ENCODE assay signal across 20 cellular contexts in the genomic region with DNA sequence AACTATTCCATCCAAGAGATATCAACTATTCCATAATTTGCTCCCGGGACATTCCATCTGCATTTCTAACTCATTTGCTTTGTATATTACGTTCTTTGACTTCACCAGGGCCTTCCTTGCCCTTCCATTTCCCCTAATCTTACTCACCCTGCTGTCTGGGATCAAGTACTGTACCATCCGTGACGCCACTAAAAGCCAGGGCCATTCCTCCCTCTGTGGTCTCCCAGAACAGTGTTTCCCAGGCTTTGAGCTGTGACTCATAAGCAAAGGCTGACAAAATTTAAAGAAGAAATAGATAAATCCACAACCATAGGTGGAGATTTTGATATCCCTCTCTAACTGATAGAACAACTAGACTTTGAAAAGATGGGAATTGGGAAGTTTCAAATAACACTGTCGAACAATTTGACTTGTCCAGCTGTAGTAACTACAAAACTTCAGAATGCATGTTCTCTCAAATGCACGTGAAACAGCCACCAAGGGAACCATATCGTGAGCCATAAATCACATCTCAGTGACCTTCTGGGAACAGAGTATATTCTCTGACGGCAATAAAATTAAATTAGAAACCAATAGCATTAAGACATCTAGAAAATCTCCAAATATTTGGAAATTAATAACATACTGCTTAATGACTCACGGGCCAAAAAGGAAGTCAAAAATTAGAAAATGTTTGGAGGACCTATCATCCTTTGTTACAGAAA.
A peak's percentile ranks its signal among the peaks of the same experiment; 100 is the strongest.
DNase-seq lines count a peak whose midpoint lies in the region; ATAC-seq, FAIRE-seq and TF ChIP-seq lines count a peak whose summit lies in the region.
"Had no signal": no experiment of that assay in that cellular context is flagged by ENCODE, and none has a peak within 500 bp of the region (broad histone marks: within the 10 kb centered on the region; RNA-seq: fewer than 3 reads in every experiment).

No MANE protein-coding gene starts in this region.

- TF ChIP-seq CTCF in AG10803 (conservative IDR thresholded peaks at IDR 0.05; ENCODE audit: low read length) (peak; percentile 40), bronchial epithelial cell (IDR thresholded peaks at IDR 0.05; ENCODE audit: insufficient read depth, low read length, severe bottlenecking) (no peak)

- peaks cover 4% of the 10 kb centered on the region for H3K4me1 ChIP-seq in mesodermal cell (ENCODE audit: control insufficient read depth, insufficient read depth, low read length, poor library complexity, severe bottlenecking)

- H3K9me3 ChIP-seq in mesodermal cell (ENCODE audit: control insufficient read depth, low read length): no peaks in the 10 kb centered on the region

- 85 to 91% methylated on average over 7 to 8 of the region's 9 CpGs for WGBS in mesodermal cell (ENCODE audit: insufficient coverage in 2 of 2), 2 experiments

- ATAC-seq in GM18502 (IDR thresholded peaks at IDR 0.05; ENCODE audit: poor library complexity, unreplicated experiment): no peak
- no peak for ATAC-seq in GM21515 (IDR thresholded peaks at IDR 0.05; ENCODE audit: unreplicated experiment)
- no peak for ATAC-seq in HG03571 (IDR thresholded peaks at IDR 0.05; ENCODE audit: unreplicated experiment)
- ATAC-seq: activated CD4-positive, alpha-beta T cell treated with anti-CD3 and anti-CD28 coated beads for 36 hours had no signal

- DNase-seq in AG10803 (ENCODE audit: low read depth) (peak; percentile 95), MV-4-11 (lab: John Stamatoyannopoulos, UW) (peak; percentile 20), bronchial epithelial cell (ENCODE audit: low read depth) (peak; percentile 12), occipital lobe (lab: John Stamatoyannopoulos, UW) (no peak)
- DNase-seq: activated CD4-positive, alpha-beta T cell treated with anti-CD3 and anti-CD28 coated beads for 36 hours; activated T-cell treated with anti-CD3 and anti-CD28 coated beads, Interleukin-2, amount 50 U/mL, for 24 hours; anterior cingulate cortex; C1 segment of cervical spinal cord; DMS79 treated with DMSO at 0.1 percent for 48 hours; effector memory CD4-positive, alpha-beta T cell; GOT3; MM.1S; OCI-M1; stimulated activated CD4-positive, alpha-beta T cell treated with anti-CD3 and anti-CD28 coated beads, Interleukin-4, amount 100 ng/mL, for 4 hours; stimulated activated naive CD4-positive, alpha-beta T cell had no signal

- H3K27ac ChIP-seq in mesodermal cell (ENCODE audit: low read depth, low read length, severe bottlenecking): peak overlapping the region; percentile 31

- FAIRE-seq in bronchial epithelial cell (lab: Jason Lieb, UNC): no peak
- FAIRE-seq: GM19239 had no signal

- no peaks in the 10 kb centered on the region for H3K27me3 ChIP-seq in bronchial epithelial cell (ENCODE audit: control insufficient read depth, insufficient read depth, low read length)

- H3K36me3 ChIP-seq in bronchial epithelial cell (ENCODE audit: control insufficient read depth, insufficient read depth, low read length) (no peaks in the 10 kb centered on the region), mesodermal cell (ENCODE audit: control insufficient read depth, insufficient read depth, low read length) (no peaks in the 10 kb centered on the region)

- H3K4me3 ChIP-seq in AG10803 (ENCODE audit: low read length) (no peak overlapping the region), bronchial epithelial cell (ENCODE audit: low read depth, low read length) (no peak overlapping the region), mesodermal cell (ENCODE audit: extremely low read depth, insufficient read depth, low read length, poor library complexity, severe bottlenecking) (no peak overlapping the region)
